7 cellular contexts compared by ENCODE assay signal in genomic region chr22:42856179-42856864, GRCh38. TPM values are rescaled to one million over a fixed set of nuclear protein-coding genes. Genes with fewer than 3 reads are reported as not detected.
DNase-seq lines count a peak whose midpoint lies in the region; ATAC-seq and FAIRE-seq lines count a peak whose summit lies in the region.

No MANE protein-coding gene starts in this region.

- H3K27me3 ChIP-seq in iPS-15b (ENCODE audit: control insufficient read depth, insufficient read depth, low read length) (peaks cover 14% of the 10 kb centered on the region), small intestine (ENCODE audit: control insufficient read depth in 2 of 2, insufficient read depth in 2 of 2, low read length in 2 of 2) (no peaks in the 10 kb centered on the region)

- DNase-seq in SK-N-MC (ENCODE audit: low read depth, low spot score) (no peak), small intestine (peak; percentile 64), glomerular visceral epithelial cell (ENCODE audit: extremely low spot score) (no peak)
- peak; percentile 57 for DNase-seq in activated naive CD8-positive, alpha-beta T cell treated with anti-CD3 and anti-CD28 coated beads, Interleukin-2, amount 50 U/mL, for 24 hours

- H3K4me1 ChIP-seq in iPS-15b (ENCODE audit: control insufficient read depth, insufficient read depth, low read length) (no peaks in the 10 kb centered on the region), small intestine (ENCODE audit: control insufficient read depth in 2 of 2, insufficient read depth in 1 of 2, low read depth in 1 of 2, low read length in 1 of 2) (peaks cover 2 to 4% of the 10 kb centered on the region in 2 donors)

- H3K9ac ChIP-seq in SK-N-MC (ENCODE audit: insufficient read length) (peak overlapping the region; percentile 70), iPS-15b (ENCODE audit: low read depth, low read length) (peak overlapping the region; percentile 76)

- H3K27ac Mint-ChIP-seq in activated naive CD8-positive, alpha-beta T cell treated with anti-CD3 and anti-CD28 coated beads, Interleukin-2, amount 50 U/mL, for 24 hours, result peak overlapping the region; percentile 92

- H3K4me3 Mint-ChIP-seq in activated naive CD8-positive, alpha-beta T cell treated with anti-CD3 and anti-CD28 coated beads, Interleukin-2, amount 50 U/mL, for 24 hours, result peak overlapping the region; percentile 88

- H3K27ac ChIP-seq in SK-N-MC, result no peak overlapping the region
- peak overlapping the region; percentile 90 to 98 for H3K27ac ChIP-seq in small intestine (ENCODE audit: low read depth in 1 of 2, low read length in 1 of 2)

- H3K4me3 ChIP-seq in SK-N-MC (peak overlapping the region; percentile 87), iPS-15b (ENCODE audit: low read depth, low read length) (peak overlapping the region; percentile 64), small intestine (ENCODE audit: low read depth in 1 of 2, low read length in 2 of 2) (peak overlapping the region; percentile 81 to 97)

- no peaks in the 10 kb centered on the region for H3K36me3 ChIP-seq in SK-N-MC (ENCODE audit: insufficient read depth, low read length)
- no peaks in the 10 kb centered on the region for H3K36me3 ChIP-seq in iPS-15b (ENCODE audit: control insufficient read depth, insufficient read depth, low read length)
- H3K36me3 ChIP-seq in small intestine (ENCODE audit: control insufficient read depth in 2 of 2, insufficient read depth in 2 of 2, low read length in 2 of 2), result no peaks in the 10 kb centered on the region

- ATAC-seq in GM18867 (IDR thresholded peaks at IDR 0.05; ENCODE audit: unreplicated experiment) (peak; percentile 17), HG03045 (IDR thresholded peaks at IDR 0.05; ENCODE audit: unreplicated experiment) (peak; percentile 25)
- ATAC-seq in activated naive CD8-positive, alpha-beta T cell treated with anti-CD3 and anti-CD28 coated beads, Interleukin-2, amount 50 U/mL, for 24 hours, result peak; percentile 38

- H3K9me3 ChIP-seq in SK-N-MC (ENCODE audit: low read depth, low read length), result no peaks in the 10 kb centered on the region
- H3K9me3 ChIP-seq in iPS-15b (ENCODE audit: control insufficient read depth, insufficient read depth, low read length), result no peaks in the 10 kb centered on the region
- H3K9me3 ChIP-seq in small intestine (ENCODE audit: control insufficient read depth, low read depth), result no peaks in the 10 kb centered on the region

- no peaks in the 10 kb centered on the region for H3K9me3 Mint-ChIP-seq in activated naive CD8-positive, alpha-beta T cell treated with anti-CD3 and anti-CD28 coated beads, Interleukin-2, amount 50 U/mL, for 24 hours

- H3K36me3 Mint-ChIP-seq in activated naive CD8-positive, alpha-beta T cell treated with anti-CD3 and anti-CD28 coated beads, Interleukin-2, amount 50 U/mL, for 24 hours (ENCODE audit: low read depth), result no peaks in the 10 kb centered on the region

- WGBS in small intestine, 3 donors, result 0 to 1% (median 1%) methylated on average over 32 to 44 of the region's 44 CpGs

- FAIRE-seq in small intestine (lab: Jason Lieb, UNC), result no peak

- H3K4me1 Mint-ChIP-seq in activated naive CD8-positive, alpha-beta T cell treated with anti-CD3 and anti-CD28 coated beads, Interleukin-2, amount 50 U/mL, for 24 hours, result peaks cover 20% of the 10 kb centered on the region

- H3K27me3 Mint-ChIP-seq in activated naive CD8-positive, alpha-beta T cell treated with anti-CD3 and anti-CD28 coated beads, Interleukin-2, amount 50 U/mL, for 24 hours, result no peaks in the 10 kb centered on the region

RNA-seq across cellular contexts. Expression of gene ARFGAP3, which starts 0.8 kb away (rescaled TPM):
- 10 to 100 TPM; 29.1 to 59.2 (median 47.0) TPM for polyA plus RNA-seq in small intestine

Comparison
In these comparisons a context has a peak if more than half of its experiments do, and no peak if none do; other contexts are left out.
1. DNase-seq: peak in activated naive CD8-positive, alpha-beta T cell treated with anti-CD3 and anti-CD28 coated beads, Interleukin-2, amount 50 U/mL, for 24 hours (single experiment) and small intestine (single experiment); none in SK-N-MC (single experiment) and glomerular visceral epithelial cell (single experiment).
2. Peak in every context shown above with its lines, with median percentiles within 50 percentile points of each other: ATAC-seq and H3K4me3 ChIP-seq.